ENCODE assay signal across 27 cellular contexts in the genomic region with DNA sequence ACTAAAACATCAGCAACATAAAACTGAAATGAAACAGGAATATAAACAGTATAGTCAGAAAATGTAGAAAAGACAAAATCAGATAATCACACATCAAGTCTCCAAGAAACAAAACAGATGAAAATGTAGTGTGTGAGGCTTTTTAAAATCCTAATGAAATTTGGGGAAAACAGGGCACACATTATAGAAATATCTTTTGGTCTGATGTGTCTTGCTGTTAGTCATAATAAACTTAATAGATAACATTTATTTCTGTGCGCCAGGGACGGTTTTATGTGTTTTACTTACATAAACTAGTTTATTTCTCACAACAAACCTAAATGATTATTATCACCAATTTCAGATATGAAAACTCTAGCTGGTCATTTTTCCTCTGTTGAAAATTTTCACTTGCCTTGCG.
"Had no signal": no experiment of that assay in that cellular context is flagged by ENCODE, and none has a peak within 500 bp of the region (broad histone marks: within the 10 kb centered on the region; RNA-seq: fewer than 3 reads in every experiment).

No MANE protein-coding gene starts in this region.

- H3K9me3 ChIP-seq: colonic mucosa, gastrocnemius medialis had no signal

- H3K36me3 ChIP-seq: colonic mucosa, esophagus muscularis mucosa, esophagus squamous epithelium, gastrocnemius medialis, gastroesophageal sphincter, heart left ventricle, heart right ventricle had no signal

- DNase-seq: colonic mucosa; cortex of kidney; dermis blood vessel endothelial cell; dorsolateral prefrontal cortex; effector CD4-positive, alpha-beta T cell; effector CD8-positive, alpha-beta T cell; effector memory CD4-positive, alpha-beta T cell; effector memory CD8-positive, alpha-beta T cell; endodermal cell; erythroblast; esophagus squamous epithelium; foreskin fibroblast; foreskin keratinocyte; foreskin melanocyte; gastrocnemius medialis; glutamatergic neuron; head of caudate nucleus; heart left ventricle; heart right ventricle had no signal

- ATAC-seq: effector memory CD8-positive, alpha-beta T cell; esophagus mucosa; foreskin keratinocyte; gastrocnemius medialis; gastroesophageal sphincter; heart left ventricle; heart right ventricle had no signal

- FAIRE-seq: colon, endothelial cell of umbilical vein, frontal cortex had no signal

- H3K4me3 ChIP-seq: colonic mucosa, coronary artery, dorsolateral prefrontal cortex, esophagus muscularis mucosa, esophagus squamous epithelium, gastrocnemius medialis, gastroesophageal sphincter, heart left ventricle, heart right ventricle had no signal

- H3K4me1 ChIP-seq: colonic mucosa, esophagus muscularis mucosa, esophagus squamous epithelium, foreskin keratinocyte, gastrocnemius medialis, gastroesophageal sphincter, heart right ventricle had no signal

- H3K27me3 ChIP-seq: colonic mucosa, esophagus muscularis mucosa, esophagus squamous epithelium, foreskin keratinocyte, gastrocnemius medialis, gastroesophageal sphincter, heart left ventricle, heart right ventricle had no signal

- H3K27ac ChIP-seq: colonic mucosa, coronary artery, dorsolateral prefrontal cortex, epithelial cell of prostate, esophagus muscularis mucosa, esophagus squamous epithelium, foreskin keratinocyte, gastrocnemius medialis, gastroesophageal sphincter, heart left ventricle, heart right ventricle had no signal
